12 cellular contexts compared by ENCODE assay signal in the genomic region with DNA sequence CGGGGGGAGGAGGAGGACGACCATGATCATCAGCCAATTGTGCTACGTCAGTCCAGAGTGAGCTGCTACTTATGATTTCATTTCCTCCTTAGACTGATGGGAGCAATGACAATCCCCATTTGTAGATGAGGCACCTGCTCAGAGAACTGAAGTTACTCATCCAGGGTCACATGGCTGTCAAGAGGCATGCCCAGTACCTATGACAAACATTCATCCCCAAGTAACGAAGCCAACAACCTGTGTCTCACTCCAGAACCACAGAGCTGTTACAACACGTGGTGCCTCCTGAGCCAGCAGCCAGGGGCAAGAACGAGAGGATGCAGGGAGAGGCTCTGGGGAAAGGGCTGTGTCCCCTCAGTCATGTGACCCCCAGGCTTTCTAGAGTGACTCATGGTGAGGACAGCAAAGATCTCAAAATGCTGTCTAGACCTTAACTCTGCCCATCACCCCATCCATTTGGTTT.
DNase-seq lines count a peak whose midpoint lies in the region; ATAC-seq and TF ChIP-seq lines count a peak whose summit lies in the region.
"Had no signal": no experiment of that assay in that cellular context is flagged by ENCODE, and none has a peak within 500 bp of the region (broad histone marks: within the 10 kb centered on the region; RNA-seq: fewer than 3 reads in every experiment).

No MANE protein-coding gene starts in this region.

- TF ChIP-seq EP300 in suprapubic skin (IDR thresholded peaks at IDR 0.05), result no peak

- peaks cover 5% of the 10 kb centered on the region for H3K4me1 ChIP-seq in suprapubic skin
- H3K4me1 ChIP-seq: vagina had no signal

- DNase-seq in Right ventricle myocardium inferior (ENCODE audit: missing footprints) (no peak), cardiac septum (ENCODE audit: low spot score) (no peak), NCI-H2196 (lab: John Stamatoyannopoulos, UW; ENCODE audit: unreplicated experiment) (peak; percentile 59), cerebellum (ENCODE audit: low spot score) (peak; percentile 55), suprapubic skin (ENCODE audit: low spot score in 2 of 2) (no peak), NCI-H2171 (lab: John Stamatoyannopoulos, UW) (no peak)
- DNase-seq: Karpas-422; stimulated activated CD8-positive, alpha-beta memory T cell treated with anti-CD3 and anti-CD28 coated beads, Interleukin-4, amount 100 ng/mL, for 48 hours had no signal

- no peak for TF ChIP-seq CTCF in suprapubic skin (IDR thresholded peaks at IDR 0.05)

- H3K36me3 ChIP-seq in suprapubic skin, result no peaks in the 10 kb centered on the region
- H3K36me3 ChIP-seq: vagina had no signal

- H3K9me3 ChIP-seq in suprapubic skin, result peaks cover 7% of the 10 kb centered on the region

- intact Hi-C loops in Right ventricle myocardium inferior (cut with DNase I), result no loop called here
- intact Hi-C loops in cardiac septum (cut with DNase I), result loop anchor here (5.0 kb wide), 1 partner anchor 45 kb away; no protein-coding TSS in a partner anchor

- H3K4me3 ChIP-seq in suprapubic skin, result no peak overlapping the region
- H3K4me3 ChIP-seq: vagina had no signal

- 41% methylated on average over 6 of the region's 6 CpGs for WGBS in suprapubic skin

- no peak for TF ChIP-seq POLR2A in suprapubic skin (IDR thresholded peaks at IDR 0.05)

- H3K27ac ChIP-seq in suprapubic skin, result no peak overlapping the region
- H3K27ac ChIP-seq: vagina had no signal

- ATAC-seq in Right ventricle myocardium inferior (peak; percentile 24), GM21737 (IDR thresholded peaks at IDR 0.05; ENCODE audit: unreplicated experiment) (no peak), HG02763 (IDR thresholded peaks at IDR 0.05; ENCODE audit: unreplicated experiment) (no peak)
- ATAC-seq: left lobe of liver had no signal

- H3K27me3 ChIP-seq in suprapubic skin, result no peaks in the 10 kb centered on the region
- H3K27me3 ChIP-seq: vagina had no signal

Comparison
In these comparisons a context has a peak if more than half of its experiments do, and no peak if none do; other contexts are left out.
1. DNase-seq: peak in NCI-H2196 (single experiment) and cerebellum (single experiment); none in Right ventricle myocardium inferior (single experiment), cardiac septum (single experiment), suprapubic skin (0 of 2) and NCI-H2171 (single experiment).